19 cellular contexts compared by ENCODE assay signal in genomic region chr4:181863846-181864245, GRCh38.
A peak's percentile ranks its signal among the peaks of the same experiment; 100 is the strongest.
DNase-seq lines count a peak whose midpoint lies in the region; ATAC-seq, FAIRE-seq and TF ChIP-seq lines count a peak whose summit lies in the region.
"Had no signal": no experiment of that assay in that cellular context is flagged by ENCODE, and none has a peak within 500 bp of the region (broad histone marks: within the 10 kb centered on the region; RNA-seq: fewer than 3 reads in every experiment).

No MANE protein-coding gene starts in this region.

- ATAC-seq in HG02973 (IDR thresholded peaks at IDR 0.05; ENCODE audit: unreplicated experiment), result no peak
- ATAC-seq: A549 had no signal

- H3K27ac ChIP-seq in kidney (ENCODE audit: low read depth in 2 of 2, low read length in 2 of 2), result no peak overlapping the region
- H3K27ac ChIP-seq: A549 had no signal

- H3K9me3 ChIP-seq in kidney (ENCODE audit: control insufficient read depth in 1 of 2, low read length in 2 of 2) (no peaks in the 10 kb centered on the region), HAP-1 (no peaks in the 10 kb centered on the region)
- H3K9me3 ChIP-seq: A549 had no signal

- no peak for FAIRE-seq in kidney (lab: Jason Lieb, UNC)
- FAIRE-seq: A549, G401.6, GM12891, H54 had no signal

- H3K4me1 ChIP-seq in kidney (ENCODE audit: control insufficient read depth in 1 of 2, insufficient read depth in 1 of 2, low read depth in 1 of 2, low read length in 2 of 2) (no peaks in the 10 kb centered on the region), HAP-1 (peaks cover 13% of the 10 kb centered on the region)
- H3K4me1 ChIP-seq: A549 had no signal

- TF ChIP-seq CTCF in retinal pigment epithelial cell (conservative IDR thresholded peaks at IDR 0.05; ENCODE audit: low read depth, low read length), result no peak
- no peak for TF ChIP-seq CTCF in kidney (IDR thresholded peaks at IDR 0.05; ENCODE audit: borderline replicate concordance, extremely low read depth, insufficient read depth)

- H3K4me3 ChIP-seq in retinal pigment epithelial cell (ENCODE audit: low read length) (no peak overlapping the region), kidney (ENCODE audit: low read length in 2 of 2) (no peak overlapping the region), HAP-1 (no peak overlapping the region)
- H3K4me3 ChIP-seq: A549 had no signal

- H3K36me3 ChIP-seq in kidney (ENCODE audit: control insufficient read depth in 1 of 2, insufficient read depth in 2 of 2, low read length in 2 of 2) (no peaks in the 10 kb centered on the region), HAP-1 (replicated peaks) (no peaks in the 10 kb centered on the region)

- peak; percentile 10 for DNase-seq in GM04504 (ENCODE audit: low read depth)
- DNase-seq in fibroblast of gingiva (ENCODE audit: low read depth), result peak; percentile 25
- DNase-seq in retinal pigment epithelial cell (ENCODE audit: low read depth), result peak; percentile 41
- no peak for DNase-seq in kidney
- no peak for DNase-seq in HAP-1 (ENCODE audit: low spot score in 2 of 2)
- DNase-seq: 8988T; ACHN; C1 segment of cervical spinal cord; CD4-positive, alpha-beta memory T cell; COR-L47; DMS153; DND-41; GOT3; HCEC 1CT had no signal

- intact Hi-C loops in kidney (cut with DNase I), result no loop called here

- H3K27me3 ChIP-seq in HAP-1 (ENCODE audit: low read depth), result no peaks in the 10 kb centered on the region

- in situ Hi-C loops in HAP-1 (cut with MboI; ENCODE audit: low sequenced_read_pairs), result no loop called here

- no peak overlapping the region for H3K9ac ChIP-seq in kidney (ENCODE audit: low read length in 2 of 2)

Comparison
In these comparisons a context has a peak if more than half of its experiments do, and no peak if none do; other contexts are left out.
1. DNase-seq: peak in GM04504 (single experiment), fibroblast of gingiva (single experiment) and retinal pigment epithelial cell (single experiment); none in kidney (single experiment) and HAP-1 (0 of 2).